ENCODE assay signal across 15 cellular contexts in the genomic region with DNA sequence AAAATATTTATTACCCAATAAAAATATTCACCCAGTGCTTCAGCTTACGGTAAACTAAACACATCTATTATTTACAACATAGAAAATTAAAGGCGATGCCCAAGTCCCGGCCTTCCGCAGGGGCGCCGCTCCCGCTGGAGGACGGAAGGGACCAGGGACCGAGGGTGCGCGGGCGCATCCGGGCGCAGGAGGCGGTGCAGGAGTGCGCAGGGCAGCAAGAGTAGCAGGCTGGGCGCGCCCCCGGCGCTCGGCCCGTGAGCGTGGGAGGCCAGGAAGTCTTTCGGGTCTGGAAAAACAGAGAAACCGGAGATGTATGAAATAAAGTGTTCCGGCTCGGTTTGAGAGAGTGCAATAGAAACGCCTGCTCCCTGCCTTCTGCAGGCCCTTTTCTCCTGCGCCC. TPM values are rescaled to one million over a fixed set of nuclear protein-coding genes. Genes with fewer than 3 reads are reported as not detected.
DNase-seq lines count a peak whose midpoint lies in the region; ATAC-seq, FAIRE-seq and TF ChIP-seq lines count a peak whose summit lies in the region.
"Not testable (repeated sequence)": the region's sequence is repeated elsewhere in the genome, so short reads cannot be mapped to it uniquely, and the experiment has no call there.
"Had no signal": no experiment of that assay in that cellular context is flagged by ENCODE, and none has a peak within 500 bp of the region (broad histone marks: within the 10 kb centered on the region; RNA-seq: fewer than 3 reads in every experiment).

No MANE protein-coding gene starts in this region.

- H3K9ac ChIP-seq in HUES6 (ENCODE audit: low read length); PC-3 (ENCODE audit: low read length); endothelial cell of umbilical vein (replicated peaks; ENCODE audit: extremely low read depth, insufficient read depth, low read length): not testable (repeated sequence)

- H3F3A ChIP-seq in PC-3 (ENCODE audit: low read length, unreplicated experiment), result not testable (repeated sequence)

- H3K27ac ChIP-seq in HUES6 (ENCODE audit: low read depth, low read length); PC-3 (ENCODE audit: low read length); endothelial cell of umbilical vein (ENCODE audit: insufficient read depth, low read depth, low read length); right cardiac atrium (ENCODE audit: low read length): not testable (repeated sequence)

- DNase-seq in PC-3; WTC11 (ENCODE audit: low spot score); endothelial cell of umbilical vein (ENCODE audit: low read depth, low spot score); right cardiac atrium; omental fat pad (ENCODE audit: low spot score): not testable (repeated sequence)

- not testable (repeated sequence) for H3K9me3 Mint-ChIP-seq in WTC11

- H3K79me2 ChIP-seq in PC-3 (ENCODE audit: low read length); endothelial cell of umbilical vein (ENCODE audit: control insufficient read depth, insufficient read depth, low read length): not testable (repeated sequence)

- H3K9me3 ChIP-seq in HUES6 (ENCODE audit: control insufficient read depth, insufficient read depth, low read depth, low read length); PC-3 (ENCODE audit: low read length); endothelial cell of umbilical vein (replicated peaks; ENCODE audit: control insufficient read depth, insufficient read depth, low read length); right cardiac atrium (ENCODE audit: control insufficient read depth, low read length): not testable (repeated sequence)

- not testable (repeated sequence) for H3K4me1 Mint-ChIP-seq in WTC11

- peak; percentile 54 for ATAC-seq in PC-3
- peak; percentile 67 for ATAC-seq in WTC11
- peak; percentile 48 to 83 for ATAC-seq in right cardiac atrium
- ATAC-seq in omental fat pad (ENCODE audit: low FRiP score), result peak; percentile 45

- not testable (repeated sequence) for H3K4me1 ChIP-seq in HUES6 (ENCODE audit: control insufficient read depth, insufficient read depth, low read length); PC-3 (ENCODE audit: insufficient read depth, low read length); endothelial cell of umbilical vein (ENCODE audit: control insufficient read depth, extremely low read depth, insufficient read depth, low read length); right cardiac atrium (ENCODE audit: control insufficient read depth, insufficient read depth, low read length)

- not testable (repeated sequence) for H3K4me2 ChIP-seq in PC-3 (ENCODE audit: low read length); endothelial cell of umbilical vein (ENCODE audit: insufficient read depth, low read length)

- CTCF ChIA-PET in PC-3 (lab: Charles Lee); WTC11 (lab: Charles Lee); endothelial cell of umbilical vein (lab: Charles Lee): not testable (repeated sequence)

- H2AFZ ChIP-seq in PC-3 (ENCODE audit: low read length); endothelial cell of umbilical vein (ENCODE audit: low read depth, low read length): not testable (repeated sequence)

- not testable (repeated sequence) for TF ChIP-seq CTCF in PC-3 (conservative IDR thresholded peaks at IDR 0.05; ENCODE audit: low read depth, low read length); WTC11 (IDR thresholded peaks at IDR 0.05); endothelial cell of umbilical vein (IDR thresholded peaks at IDR 0.05; ENCODE audit: extremely low read depth in 1 of 2, insufficient read depth in 1 of 2, low read depth in 1 of 2, low read length in 2 of 2); omental fat pad (IDR thresholded peaks at IDR 0.05)

- POLR2A ChIA-PET in PC-3 (lab: Charles Lee; ENCODE audit: unreplicated experiment); WTC11 (lab: Charles Lee); endothelial cell of umbilical vein (lab: Charles Lee): not testable (repeated sequence)

- H3K9me2 ChIP-seq in PC-3 (replicated peaks; ENCODE audit: low read length), result not testable (repeated sequence)

- H3K36me3 ChIP-seq in HUES6 (ENCODE audit: control insufficient read depth, insufficient read depth, low read length); PC-3 (ENCODE audit: low read depth, low read length); endothelial cell of umbilical vein (ENCODE audit: control insufficient read depth in 2 of 2, extremely low read depth in 1 of 2, insufficient read depth in 2 of 2, low read length in 2 of 2): not testable (repeated sequence)

- peak overlapping the region; percentile 40; the same call in 1 of the 2 replicates for H3K4me3 ChIP-seq in HUES6 (ENCODE audit: low read depth, low read length)
- not testable (repeated sequence) for H3K4me3 ChIP-seq in PC-3 (ENCODE audit: low read length); endothelial cell of umbilical vein (replicated peaks in 1 of 3; ENCODE audit: insufficient read depth in 1 of 3, low read depth in 1 of 3, low read length in 3 of 3); right cardiac atrium (ENCODE audit: low read length)

- no CpG with 5 or more reads among the region's 29 CpGs for WGBS in right cardiac atrium

- not testable (repeated sequence) for H4K20me1 ChIP-seq in PC-3 (ENCODE audit: low read length); endothelial cell of umbilical vein (replicated peaks; ENCODE audit: control insufficient read depth, extremely low read depth, insufficient read depth, low read length)

- FAIRE-seq in endothelial cell of umbilical vein (lab: Jason Lieb, UNC), result peak; percentile 70

- not testable (repeated sequence) for H3K36me3 Mint-ChIP-seq in WTC11

- not testable (repeated sequence) for H3K4me3 Mint-ChIP-seq in WTC11

- not testable (repeated sequence) for H3K27me3 ChIP-seq in HUES6 (ENCODE audit: control insufficient read depth, insufficient read depth, low read length); PC-3 (ENCODE audit: low read length); endothelial cell of umbilical vein (ENCODE audit: control insufficient read depth in 2 of 2, insufficient read depth in 2 of 2, low read length in 2 of 2); right cardiac atrium (ENCODE audit: control insufficient read depth, insufficient read depth)

- TF ChIP-seq POLR2A in endothelial cell of umbilical vein (IDR thresholded peaks at IDR 0.05; ENCODE audit: low read depth, low read length), result not testable (repeated sequence)

- BruUV-seq in PC-3 (replicated peaks; lab: Mats Ljungman, UMichigan); endothelial cell of umbilical vein (replicated peaks; lab: Mats Ljungman, UMichigan): not testable (repeated sequence)

- intact Hi-C loops in PC-3 (cut with micrococcal nuclease); endothelial cell of umbilical vein (cut with micrococcal nuclease); right cardiac atrium (cut with DNase I): not testable (repeated sequence)

- dilution Hi-C loops in endothelial cell of umbilical vein (cut with MboI; ENCODE audit: extremely low pct_ligation_motif_present, low sequenced_read_pairs), result not testable (repeated sequence)

- not testable (repeated sequence) for H3K9me1 ChIP-seq in endothelial cell of umbilical vein (replicated peaks; ENCODE audit: control insufficient read depth, extremely low read depth, insufficient read depth, low read length)

- H3K27me3 Mint-ChIP-seq in WTC11 (ENCODE audit: low read depth), result not testable (repeated sequence)

- H3K27ac Mint-ChIP-seq in WTC11, result not testable (repeated sequence)

RNA-seq across cellular contexts. Expression of a gene that starts 6.6 kb away (rescaled TPM):
- total RNA-seq in PC-3 (2014; rRNA removed) (not detected in 2 replicates), WTC11 (2021) (not detected in 3 replicates), endothelial cell of umbilical vein (not detected in 2 replicates), right cardiac atrium (1 to 10 TPM in 2 of 4 donors, under 1 TPM in 2; 0.44 to 2.8 (median 0.87) TPM), omental fat pad (1 to 10 TPM in 1 of 4 donors, under 1 TPM in 1, not detected in 2; 0.50 to 1.8 TPM)
- polyA plus RNA-seq in endothelial cell of umbilical vein (not detected in 2 replicates), right cardiac atrium (0.25 TPM)
- not detected in 2 replicates for polyA plus RNA-seq in endothelial cell of umbilical vein (2011; cell fraction: cytosol; rRNA removed)
- not detected in 2 replicates for polyA plus RNA-seq in endothelial cell of umbilical vein (2011; cell fraction: nucleus; rRNA removed)
- not detected in 2 replicates for polyA plus RNA-seq in endothelial cell of umbilical vein (2012)
- not detected in 2 replicates for polyA minus RNA-seq in endothelial cell of umbilical vein
- polyA minus RNA-seq in endothelial cell of umbilical vein (2011; cell fraction: cytosol; rRNA and poly(A)+ RNA removed), result not detected
- not detected in 2 replicates for polyA minus RNA-seq in endothelial cell of umbilical vein (2011; cell fraction: nucleus; rRNA and poly(A)+ RNA removed)
- total RNA-seq: A673; CD4-positive, alpha-beta memory T cell; CD4-positive, CD25-positive, alpha-beta regulatory T cell; CD8-positive, alpha-beta memory T cell; Daoy; G401; GM12878 had no signal
- polyA plus RNA-seq: AG04450; CD14-positive monocyte; CD4-positive, alpha-beta memory T cell; CD4-positive, CD25-positive, alpha-beta regulatory T cell; CD8-positive, alpha-beta memory T cell; GM12878 had no signal

RNA-seq across cellular contexts. Expression of a gene that starts 18.4 kb away (rescaled TPM):
- total RNA-seq in PC-3 (2014; rRNA removed), result not detected in 2 replicates
- total RNA-seq in WTC11 (2021), result 0.14 TPM in 1 of 3 replicates, not detected in the others
- 0.24 TPM in 1 of 2 replicates, not detected in the other for total RNA-seq in endothelial cell of umbilical vein
- 0.03 TPM in 2 replicates for polyA plus RNA-seq in endothelial cell of umbilical vein
- 0.03 TPM in 2 replicates for polyA plus RNA-seq in endothelial cell of umbilical vein (2011; cell fraction: cytosol; rRNA removed)
- 0.45 and 0.84 TPM in 2 replicates for polyA plus RNA-seq in endothelial cell of umbilical vein (2011; cell fraction: nucleus; rRNA removed)
- 0.07 TPM in 1 of 2 replicates, not detected in the other for polyA plus RNA-seq in endothelial cell of umbilical vein (2012)
- 1.3 and 1.6 TPM in 2 replicates for polyA minus RNA-seq in endothelial cell of umbilical vein
- not detected for polyA minus RNA-seq in endothelial cell of umbilical vein (2011; cell fraction: cytosol; rRNA and poly(A)+ RNA removed)
- 2.1 and 3.1 TPM in 2 replicates for polyA minus RNA-seq in endothelial cell of umbilical vein (2011; cell fraction: nucleus; rRNA and poly(A)+ RNA removed)
- 1 to 10 TPM in 3 of 4 donors, under 1 TPM in 1; 0.25 to 2.4 (median 1.9) TPM for total RNA-seq in right cardiac atrium
- 0.02 TPM for polyA plus RNA-seq in right cardiac atrium
- under 1 TPM in 1 of 4 donors, not detected in 3; 0.28 TPM for total RNA-seq in omental fat pad
- total RNA-seq: A673; CD4-positive, alpha-beta memory T cell; CD4-positive, CD25-positive, alpha-beta regulatory T cell; CD8-positive, alpha-beta memory T cell; G401; GM12878 had no signal
- polyA plus RNA-seq: AG04450; CD14-positive monocyte; CD4-positive, alpha-beta memory T cell; CD4-positive, CD25-positive, alpha-beta regulatory T cell; CD8-positive, alpha-beta memory T cell; GM12878 had no signal
